Comparison of ENCODE assay signal across 16 cellular contexts in genomic region chr22:24819941-24820461, GRCh38. TPM values are rescaled to one million over a fixed set of nuclear protein-coding genes. Genes with fewer than 3 reads are reported as not detected.
DNase-seq lines count a peak whose midpoint lies in the region; ATAC-seq and TF ChIP-seq lines count a peak whose summit lies in the region.
"Had no signal": no experiment of that assay in that cellular context is flagged by ENCODE, and none has a peak within 500 bp of the region (broad histone marks: within the 10 kb centered on the region; RNA-seq: fewer than 3 reads in every experiment).

No MANE protein-coding gene starts in this region.

- H3K9me3 Mint-ChIP-seq in immature natural killer cell = peaks cover 1 to 13% (median 8%) of the 10 kb centered on the region in 6 donors

- DNase-seq in HK-2 (ENCODE audit: unreplicated experiment) (peak; percentile 11), astrocyte of the hippocampus (ENCODE audit: low read depth, low spot score) (peak; percentile 33), kidney tubule cell (ENCODE audit: low spot score) (peak; percentile 24), gastrocnemius medialis (peak in 1 of 2 donors; percentile 57), immature natural killer cell (no peak)
- DNase-seq: activated CD4-positive, alpha-beta T cell treated with anti-CD3 and anti-CD28 coated beads for 1 hour; glutamatergic neuron; stimulated activated CD4-positive, alpha-beta T cell treated with anti-CD3 and anti-CD28 coated beads, Interleukin-4, amount 100 ng/mL, for 4 hours; stimulated activated naive CD4-positive, alpha-beta T cell treated with Interleukin-2 at 50 U/mL for 16 hours; SW 1271 had no signal

- no peak for TF ChIP-seq CTCF in gastrocnemius medialis (IDR thresholded peaks at IDR 0.05 in 4 of 5, conservative IDR thresholded peaks at IDR 0.05 in 1 of 5)

- H3K36me3 Mint-ChIP-seq in immature natural killer cell = peaks cover 16 to 30% (median 19%) of the 10 kb centered on the region in 3 donors

- intact Hi-C loops in gastrocnemius medialis (cut with DNase I; ENCODE audit: low total_unique reads) = no loop called here

- H3K4me1 Mint-ChIP-seq in immature natural killer cell = peaks cover 4 to 6% of the 10 kb centered on the region in 2 donors

- peak overlapping the region in 3 of 4 donors; percentile 31 to 51 (median 42) for H3K27ac ChIP-seq in gastrocnemius medialis
- H3K27ac ChIP-seq: BLaER1, KMS-11 had no signal

- H3K4me3 Mint-ChIP-seq in immature natural killer cell = no peak overlapping the region

- H3K27me3 Mint-ChIP-seq in immature natural killer cell (ENCODE audit: low read depth in 3 of 3) = peaks cover 0 to 4% (median 2%) of the 10 kb centered on the region in 3 donors

- in situ Hi-C loops in gastrocnemius medialis (cut with MboI; ENCODE audit: low sequenced_read_pairs in 4 of 4) = no loop called here

- H3K27me3 ChIP-seq in gastrocnemius medialis = no peaks in the 10 kb centered on the region
- H3K27me3 ChIP-seq: BLaER1 had no signal

- H3K36me3 ChIP-seq in gastrocnemius medialis = no peaks in the 10 kb centered on the region
- H3K36me3 ChIP-seq: BLaER1 had no signal

- H3K27ac Mint-ChIP-seq in immature natural killer cell = no peak overlapping the region

- H3K4me1 ChIP-seq in gastrocnemius medialis = peaks cover 5 to 8% of the 10 kb centered on the region in 2 donors
- H3K4me1 ChIP-seq: BLaER1 had no signal

- TF ChIP-seq POLR2A in gastrocnemius medialis (IDR thresholded peaks at IDR 0.05) = no peak

- H3K4me3 ChIP-seq in gastrocnemius medialis = no peak overlapping the region
- H3K4me3 ChIP-seq: BLaER1 had no signal

- no peaks in the 10 kb centered on the region for H3K9me3 ChIP-seq in gastrocnemius medialis

- peak; percentile 85 to 93 for ATAC-seq in gastrocnemius medialis
- no peak for ATAC-seq in GM21447 (IDR thresholded peaks at IDR 0.05; ENCODE audit: unreplicated experiment)
- ATAC-seq in GM19035 (IDR thresholded peaks at IDR 0.05; ENCODE audit: unreplicated experiment) = no peak
- ATAC-seq in GM21619 (IDR thresholded peaks at IDR 0.05; ENCODE audit: unreplicated experiment) = no peak

RNA-seq across cellular contexts. Expression of gene SGSM1, which starts 14.0 kb away (rescaled TPM):
- under 1 TPM in 3 of 4 donors, not detected in 1; 0.07 to 0.44 (median 0.41) TPM for total RNA-seq in gastrocnemius medialis
- 1 to 10 TPM; 1.5 to 3.9 (median 2.4) TPM for polyA plus RNA-seq in immature natural killer cell

RNA-seq across cellular contexts. Expression of gene PIWIL3, which starts 45.5 kb away (rescaled TPM):
- total RNA-seq in gastrocnemius medialis = not detected
- not detected for polyA plus RNA-seq in immature natural killer cell
- total RNA-seq: mesenteric fat pad had no signal

Comparison
In these comparisons a context has a peak if more than half of its experiments do, and no peak if none do; other contexts are left out.
1. DNase-seq: peak in HK-2 (single experiment), astrocyte of the hippocampus (single experiment) and kidney tubule cell (single experiment); none in immature natural killer cell (0 of 3).
2. ATAC-seq: peak in gastrocnemius medialis (2 of 2); none in GM21447 (single experiment), GM19035 (single experiment) and GM21619 (single experiment).